Comparison of ENCODE assay signal across 8 cellular contexts in genomic region chr10:63464402-63465292, GRCh38. TPM values are rescaled to one million over a fixed set of nuclear protein-coding genes. Genes with fewer than 3 reads are reported as not detected.
DNase-seq lines count a peak whose midpoint lies in the region; ATAC-seq and TF ChIP-seq lines count a peak whose summit lies in the region.

No MANE protein-coding gene starts in this region.

- H3K36me3 ChIP-seq in Peyer's patch: no peaks in the 10 kb centered on the region
- no peaks in the 10 kb centered on the region for H3K36me3 ChIP-seq in urinary bladder (ENCODE audit: insufficient read depth)

- H3K9me3 ChIP-seq in Peyer's patch: no peaks in the 10 kb centered on the region

- WGBS in urinary bladder: 8% methylated on average over 35 of the region's 35 CpGs

- no peak for TF ChIP-seq POLR2A in Peyer's patch (IDR thresholded peaks at IDR 0.05)

- no peaks in the 10 kb centered on the region for H3K4me1 ChIP-seq in Peyer's patch
- H3K4me1 ChIP-seq in urinary bladder (ENCODE audit: insufficient read depth): no peaks in the 10 kb centered on the region

- H3K27ac ChIP-seq in Peyer's patch: peak overlapping the region; percentile 61 to 95 (median 88)
- peak overlapping the region; percentile 95 to 96 for H3K27ac ChIP-seq in coronary artery
- H3K27ac ChIP-seq in urinary bladder (ENCODE audit: low read depth): peak overlapping the region; percentile 35

- peak; percentile 57 for ATAC-seq in GM18907 (IDR thresholded peaks at IDR 0.05; ENCODE audit: unreplicated experiment)
- peak; percentile 44 for ATAC-seq in HG03097 (IDR thresholded peaks at IDR 0.05; ENCODE audit: low FRiP score, unreplicated experiment)

- peak; percentile 28 for DNase-seq in AG08396 (ENCODE audit: low spot score)
- DNase-seq in Peyer's patch: no peak
- no peak for DNase-seq in coronary artery (ENCODE audit: low spot score)
- DNase-seq in medulla oblongata (ENCODE audit: extremely low spot score): peak; percentile 32
- no peak for DNase-seq in amniotic stem cell (lab: John Stamatoyannopoulos, UW)

- TF ChIP-seq CTCF in Peyer's patch (IDR thresholded peaks at IDR 0.05) (no peak), coronary artery (IDR thresholded peaks at IDR 0.05) (no peak)

- H3K27me3 ChIP-seq in Peyer's patch: no peaks in the 10 kb centered on the region

- H3K4me3 ChIP-seq in Peyer's patch (peak overlapping the region; percentile 54 to 97 (median 70)), coronary artery (peak overlapping the region; percentile 95), urinary bladder (ENCODE audit: low read depth, low read length) (peak overlapping the region; percentile 91)

RNA-seq across cellular contexts. Expression of gene JMJD1C, which starts 1.1 kb away (rescaled TPM):
- total RNA-seq in Peyer's patch (100 to 1,000 TPM in 3 of 4 donors, 10 to 100 TPM in 1; 92.0 to 153 (median 124) TPM), urinary bladder (273 TPM)
- polyA plus RNA-seq in urinary bladder: 27.8 TPM

RNA-seq across cellular contexts. Expression of gene REEP3, which starts 56.6 kb away (rescaled TPM):
- total RNA-seq in Peyer's patch (10 to 100 TPM; 11.6 to 67.1 (median 44.0) TPM), urinary bladder (82.6 TPM)
- polyA plus RNA-seq in urinary bladder: 25.3 TPM

Comparison
In these comparisons a context has a peak if more than half of its experiments do, and no peak if none do; other contexts are left out.
1. DNase-seq: peak in AG08396 (single experiment) and medulla oblongata (single experiment); none in Peyer's patch (0 of 3), coronary artery (single experiment) and amniotic stem cell (single experiment).
2. H3K27ac ChIP-seq: peak in every context shown above with its lines; median percentile 96 in coronary artery; 88 in Peyer's patch; 35 in urinary bladder.
3. Peak in every context shown above with its lines, with median percentiles within 50 percentile points of each other: H3K4me3 ChIP-seq.